Comparison of ENCODE assay signal across 23 cellular contexts in genomic region chr9:75168270-75169185, GRCh38.
DNase-seq lines count a peak whose midpoint lies in the region; ATAC-seq, FAIRE-seq and TF ChIP-seq lines count a peak whose summit lies in the region.
"Had no signal": no experiment of that assay in that cellular context is flagged by ENCODE, and none has a peak within 500 bp of the region (broad histone marks: within the 10 kb centered on the region; RNA-seq: fewer than 3 reads in every experiment).

No MANE protein-coding gene starts in this region.

- H3K4me2 ChIP-seq in endothelial cell of umbilical vein (ENCODE audit: insufficient read depth, low read length) = peak overlapping the region; percentile 84

- H3K27me3 ChIP-seq in breast epithelium (no peaks in the 10 kb centered on the region), RWPE2 (ENCODE audit: insufficient read depth, poor library complexity, severe bottlenecking) (no peaks in the 10 kb centered on the region), endothelial cell of umbilical vein (ENCODE audit: control insufficient read depth in 2 of 2, insufficient read depth in 2 of 2, low read length in 2 of 2) (no peaks in the 10 kb centered on the region), aorta (ENCODE audit: control insufficient read depth in 1 of 2, insufficient read depth in 2 of 2, low read length in 1 of 2) (no peaks in the 10 kb centered on the region), heart left ventricle (no peaks in the 10 kb centered on the region)
- H3K27me3 ChIP-seq: stomach had no signal

- 81 to 88% methylated on average over 2 of the region's 2 CpGs for WGBS in aorta, 2 donors
- WGBS in heart left ventricle, 4 donors = 58 to 80% (median 75%) methylated on average over 2 of the region's 2 CpGs

- H3K4me1 ChIP-seq in breast epithelium (no peaks in the 10 kb centered on the region), RWPE2 (ENCODE audit: insufficient read depth, poor library complexity, severe bottlenecking) (peaks cover 26% of the 10 kb centered on the region), endothelial cell of umbilical vein (ENCODE audit: control insufficient read depth, extremely low read depth, insufficient read depth, low read length) (peaks cover 33% of the 10 kb centered on the region), aorta (ENCODE audit: control insufficient read depth in 1 of 2, insufficient read depth in 2 of 2, low read length in 2 of 2) (no peaks in the 10 kb centered on the region), heart left ventricle (peaks cover 0 to 6% (median 0%) of the 10 kb centered on the region in 12 donors)
- H3K4me1 ChIP-seq: stomach had no signal

- peaks cover 5 to 11% of the 10 kb centered on the region in 2 donors for H3K9me3 ChIP-seq in breast epithelium
- peaks cover 6% of the 10 kb centered on the region for H3K9me3 ChIP-seq in RWPE2 (ENCODE audit: severe bottlenecking)
- H3K9me3 ChIP-seq in endothelial cell of umbilical vein (replicated peaks; ENCODE audit: control insufficient read depth, insufficient read depth, low read length) = no peaks in the 10 kb centered on the region
- no peaks in the 10 kb centered on the region for H3K9me3 ChIP-seq in aorta (ENCODE audit: control insufficient read depth, low read length)
- H3K9me3 ChIP-seq in heart left ventricle = peaks cover 0 to 38% (median 11%) of the 10 kb centered on the region in 12 donors

- no peaks in the 10 kb centered on the region for H3K79me2 ChIP-seq in endothelial cell of umbilical vein (ENCODE audit: control insufficient read depth, insufficient read depth, low read length)

- 0 out of 3 replicates have a peak, but pooled peaks have one; percentile 38 for ATAC-seq in RWPE2 (ENCODE audit: low read depth)
- ATAC-seq in aorta (ENCODE audit: low FRiP score) = peak; percentile 36
- ATAC-seq in heart left ventricle = no peak
- no peak for ATAC-seq in GM21423 (IDR thresholded peaks at IDR 0.05; ENCODE audit: unreplicated experiment)
- ATAC-seq in GM21515 (IDR thresholded peaks at IDR 0.05; ENCODE audit: unreplicated experiment) = no peak
- ATAC-seq: CD8-positive, alpha-beta T cell; esophagus mucosa had no signal

- H3K4me3 ChIP-seq in breast epithelium = no peak overlapping the region
- no peak overlapping the region for H3K4me3 ChIP-seq in RWPE2 (ENCODE audit: severe bottlenecking)
- no peak overlapping the region for H3K4me3 ChIP-seq in endothelial cell of umbilical vein (replicated peaks in 1 of 3; ENCODE audit: insufficient read depth in 1 of 3, low read depth in 1 of 3, low read length in 3 of 3)
- H3K4me3 ChIP-seq in aorta (ENCODE audit: low read length in 2 of 2) = no peak overlapping the region
- H3K4me3 ChIP-seq in heart left ventricle = no peak overlapping the region
- H3K4me3 ChIP-seq: stomach had no signal

- H4K20me1 ChIP-seq in endothelial cell of umbilical vein (replicated peaks; ENCODE audit: control insufficient read depth, extremely low read depth, insufficient read depth, low read length) = no peaks in the 10 kb centered on the region

- no peak overlapping the region for H2AFZ ChIP-seq in endothelial cell of umbilical vein (ENCODE audit: low read depth, low read length)

- TF ChIP-seq POLR2A in breast epithelium (IDR thresholded peaks at IDR 0.05) = no peak
- no peak for TF ChIP-seq POLR2A in endothelial cell of umbilical vein (IDR thresholded peaks at IDR 0.05; ENCODE audit: low read depth, low read length)
- no peak for TF ChIP-seq POLR2A in heart left ventricle (IDR thresholded peaks at IDR 0.05)

- no peak for FAIRE-seq in endothelial cell of umbilical vein (lab: Jason Lieb, UNC)

- POLR2A ChIA-PET in MCF 10A (lab: Yijun Ruan, JAX) (interaction anchor here (1.0 kb wide), 1 partner anchor 13 kb away, joined by 5 read pairs; no protein-coding TSS in a partner anchor), endothelial cell of umbilical vein (lab: Charles Lee) (interaction anchor here (1.2 kb wide), 1 partner anchor 20 kb away, joined by 4 read pairs; no protein-coding TSS in a partner anchor)

- H3K4me1 Mint-ChIP-seq in MCF 10A (ENCODE audit: insufficient read depth, unreplicated experiment) = peaks cover 11% of the 10 kb centered on the region

- no peaks in the 10 kb centered on the region for H3K36me3 Mint-ChIP-seq in MCF 10A (ENCODE audit: insufficient read depth, unreplicated experiment)

- TF ChIP-seq CTCF in MCF 10A (IDR thresholded peaks at IDR 0.05; ENCODE audit: unreplicated experiment) = no peak
- TF ChIP-seq CTCF in breast epithelium (IDR thresholded peaks at IDR 0.05) = no peak
- no peak for TF ChIP-seq CTCF in RWPE2 (IDR thresholded peaks at IDR 0.05; ENCODE audit: poor library complexity, severe bottlenecking)
- no peak for TF ChIP-seq CTCF in endothelial cell of umbilical vein (IDR thresholded peaks at IDR 0.05; ENCODE audit: extremely low read depth in 1 of 2, insufficient read depth in 1 of 2, low read depth in 1 of 2, low read length in 2 of 2)
- TF ChIP-seq CTCF in heart left ventricle (IDR thresholded peaks at IDR 0.05) = no peak

- H3K9me1 ChIP-seq in endothelial cell of umbilical vein (replicated peaks; ENCODE audit: control insufficient read depth, extremely low read depth, insufficient read depth, low read length) = no peaks in the 10 kb centered on the region

- H3K36me3 ChIP-seq in breast epithelium (no peaks in the 10 kb centered on the region), RWPE2 (ENCODE audit: low read depth) (no peaks in the 10 kb centered on the region), endothelial cell of umbilical vein (ENCODE audit: control insufficient read depth in 2 of 2, extremely low read depth in 1 of 2, insufficient read depth in 2 of 2, low read length in 2 of 2) (peaks cover 0 to 2% of the 10 kb centered on the region in 2 experiments), aorta (ENCODE audit: control insufficient read depth in 1 of 2, insufficient read depth in 2 of 2, low read length in 1 of 2) (peaks cover 0 to 4% of the 10 kb centered on the region in 2 donors), heart left ventricle (peaks cover 0 to 44% (median 15%) of the 10 kb centered on the region in 9 donors)

- DNase-seq in MCF 10A (ENCODE audit: unreplicated experiment) (no peak), breast epithelium (ENCODE audit: low spot score in 2 of 2) (no peak), RWPE2 (ENCODE audit: low spot score) (no peak), endothelial cell of umbilical vein (ENCODE audit: low read depth, low spot score) (peak; percentile 34), aorta (no peak), heart left ventricle (no peak)
- DNase-seq: activated CD4-positive, CD25-positive, alpha-beta regulatory T cell treated with anti-CD3 and anti-CD28 coated beads, Interleukin-2, amount 50 U/mL, for 72 hours; CD8-positive, alpha-beta T cell; DMS79 treated with DMSO at 0.1 percent for 48 hours; H7; head of caudate nucleus; naive B cell; NCI-H1092 treated with DMSO at 0.1 percent for 48 hours; NCI-H2081; NCI-H524; SHP77 treated with DMSO at 0.1 percent for 48 hours; stimulated activated CD4-positive, alpha-beta T cell treated with anti-CD3 and anti-CD28 coated beads, Interleukin-2, amount 100 ng/mL, for 24 hours; stomach; T-helper 9 cell had no signal

- H3K27me3 Mint-ChIP-seq in MCF 10A (ENCODE audit: insufficient read depth, unreplicated experiment) = no peaks in the 10 kb centered on the region
- H3K27me3 Mint-ChIP-seq: activated naive CD8-positive, alpha-beta T cell; naive B cell had no signal

- BruUV-seq in MCF 10A (replicated peaks; lab: Mats Ljungman, UMichigan) = no TSS peak
- no TSS peak for BruUV-seq in endothelial cell of umbilical vein (replicated peaks; lab: Mats Ljungman, UMichigan)

- CTCF ChIA-PET in MCF 10A (lab: Yijun Ruan, JAX) = interaction anchor here (1.2 kb wide), 1 partner anchor 13 kb away, joined by 4 read pairs; no protein-coding TSS in a partner anchor
- CTCF ChIA-PET in endothelial cell of umbilical vein (lab: Charles Lee) = interaction anchor here (0.8 to 4.8 kb wide), 6 partner anchors 16 to 698 kb away, joined by 3 to 45 read pairs (median 7); no protein-coding TSS in a partner anchor

- no peak overlapping the region for H3K4me3 Mint-ChIP-seq in MCF 10A (ENCODE audit: unreplicated experiment)
- H3K4me3 Mint-ChIP-seq: activated naive CD8-positive, alpha-beta T cell; CD8-positive, alpha-beta T cell; naive B cell had no signal

- no peak overlapping the region for H3K27ac ChIP-seq in breast epithelium
- H3K27ac ChIP-seq in RWPE2 (ENCODE audit: poor library complexity, severe bottlenecking) = peak overlapping the region; percentile 71
- H3K27ac ChIP-seq in endothelial cell of umbilical vein (ENCODE audit: insufficient read depth, low read depth, low read length) = peak overlapping the region; percentile 96
- no peak overlapping the region for H3K27ac ChIP-seq in aorta (ENCODE audit: low read depth in 1 of 2, low read length in 2 of 2)
- H3K27ac ChIP-seq in heart left ventricle = peak overlapping the region in 3 of 12 donors; percentile 13 to 71 (median 13)
- H3K27ac ChIP-seq: stomach had no signal

- peaks cover 14% of the 10 kb centered on the region for H3K9me3 Mint-ChIP-seq in MCF 10A (ENCODE audit: unreplicated experiment)

- dilution Hi-C loops in endothelial cell of umbilical vein (cut with MboI; ENCODE audit: extremely low pct_ligation_motif_present, low sequenced_read_pairs) = no loop called here

- H3K27ac Mint-ChIP-seq in MCF 10A (ENCODE audit: low read depth, unreplicated experiment) = peak overlapping the region; percentile 67
- H3K27ac Mint-ChIP-seq: activated naive CD8-positive, alpha-beta T cell had no signal

- peak overlapping the region; percentile 39 for H3K9ac ChIP-seq in endothelial cell of umbilical vein (replicated peaks; ENCODE audit: extremely low read depth, insufficient read depth, low read length)

- intact Hi-C loops in MCF 10A (cut with micrococcal nuclease) (no loop called here), breast epithelium (cut with DNase I; ENCODE audit: low total_unique reads) (no loop called here), endothelial cell of umbilical vein (cut with micrococcal nuclease) (loop anchor here (1.0 to 10.0 kb wide), 5 partner anchors 20 to 214 kb away; partner anchors contain the start of genes C9orf40, CARNMT1, NMRK1 and OSTF1), aorta (cut with DNase I) (no loop called here), heart left ventricle (cut with DNase I) (no loop called here)

TF ChIP-seq in endothelial cell of umbilical vein, 7 proteins besides CTCF, POLR2A, EP300 and RAD21 (continues in another document):
- no peak for TF ChIP-seq JUN (IDR thresholded peaks at IDR 0.05; ENCODE audit: borderline replicate concordance, insufficient read depth, insufficient read length, low read depth)
- TF ChIP-seq POLR2AphosphoS5 (IDR thresholded peaks at IDR 0.05; ENCODE audit: insufficient read depth, low read depth, low read length) = no peak
- no peak for TF ChIP-seq FOS (IDR thresholded peaks at IDR 0.05; ENCODE audit: borderline replicate concordance, insufficient read depth, low read length)
- TF ChIP-seq, protein P1, sequence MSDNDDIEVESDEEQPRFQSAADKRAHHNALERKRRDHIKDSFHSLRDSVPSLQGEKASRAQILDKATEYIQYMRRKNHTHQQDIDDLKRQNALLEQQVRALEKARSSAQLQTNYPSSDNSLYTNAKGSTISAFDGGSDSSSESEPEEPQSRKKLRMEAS (IDR thresholded peaks at IDR 0.05; ENCODE audit: insufficient read depth, insufficient read length) = no peak
- TF ChIP-seq MYC (IDR thresholded peaks at IDR 0.05; ENCODE audit: low read depth, low read length) = no peak
- no peak for TF ChIP-seq GATA2 (IDR thresholded peaks at IDR 0.05; ENCODE audit: insufficient read depth, insufficient read length, low read depth, low read length)

Comparison
In these comparisons a context has a peak if more than half of its experiments do, and no peak if none do; other contexts are left out.
1. H3K27ac ChIP-seq: peak in RWPE2 (single experiment) and endothelial cell of umbilical vein (single experiment); none in breast epithelium (0 of 2) and aorta (0 of 2).
2. ATAC-seq: peak in RWPE2 (single experiment) and aorta (single experiment); none in heart left ventricle (0 of 4), GM21423 (single experiment) and GM21515 (single experiment).